Comparison of ENCODE assay signal across 1 cellular context in the genomic region with DNA sequence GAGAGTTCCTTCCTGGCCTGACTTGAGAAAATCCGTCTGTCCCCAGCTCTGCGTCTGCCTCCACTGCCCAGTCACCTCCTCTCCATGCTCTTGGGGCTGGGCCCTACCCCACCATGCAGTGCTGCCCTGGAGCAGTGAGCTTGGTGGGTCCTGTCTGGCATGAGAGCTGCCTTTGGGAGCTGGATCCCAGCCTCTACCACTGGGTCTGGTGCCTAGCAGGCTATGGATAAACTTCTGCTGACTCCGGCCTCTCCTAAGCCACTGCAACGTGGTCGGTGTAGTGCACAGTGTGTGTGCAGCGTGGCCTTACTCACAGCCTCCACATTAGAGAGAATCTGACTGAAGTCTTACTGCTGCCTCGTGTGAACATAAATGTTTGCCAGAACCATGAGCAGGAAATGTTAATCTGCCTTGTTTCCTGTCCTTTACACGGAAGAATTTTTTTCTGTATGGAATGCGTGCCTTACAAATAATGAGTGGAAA.
TF ChIP-seq lines count a peak whose summit lies in the region.

No MANE protein-coding gene starts in this region.

TF ChIP-seq in GM12878, 131 proteins besides CTCF, POLR2A, EP300 and RAD21 (continued from another document):
- TF ChIP-seq ZBTB33 (IDR thresholded peaks at IDR 0.05): no peak
- TF ChIP-seq CHD1 (IDR thresholded peaks at IDR 0.05; ENCODE audit: low read depth, low read length): no peak
- TF ChIP-seq NR2C2 (IDR thresholded peaks at IDR 0.05; ENCODE audit: borderline replicate concordance, control insufficient read depth, insufficient read length, low read depth): no peak
- no peak for TF ChIP-seq E2F8 (IDR thresholded peaks at IDR 0.05; ENCODE audit: low read depth, partially characterized antibody)
- TF ChIP-seq ATF2 (IDR thresholded peaks at IDR 0.05; ENCODE audit: low read length): no peak
- no peak for TF ChIP-seq HSF1 (IDR thresholded peaks at IDR 0.05; ENCODE audit: low read depth, low read length)
- no peak for TF ChIP-seq EGR1 (IDR thresholded peaks at IDR 0.05; ENCODE audit: borderline replicate concordance in 1 of 2, low read depth in 2 of 2, low read length in 2 of 2)
